Comparison of ENCODE assay signal across 8 cellular contexts in genomic region chr1:36516372-36517018, GRCh38. TPM values are rescaled to one million over a fixed set of nuclear protein-coding genes. Genes with fewer than 3 reads are reported as not detected.
DNase-seq lines count a peak whose midpoint lies in the region; ATAC-seq and TF ChIP-seq lines count a peak whose summit lies in the region.

No MANE protein-coding gene starts in this region.

- no TSS peak for BruUV-seq in MCF 10A (replicated peaks; lab: Mats Ljungman, UMichigan)

- H3K27ac Mint-ChIP-seq in MCF 10A (ENCODE audit: low read depth, unreplicated experiment): no peak overlapping the region
- no peak overlapping the region for H3K27ac Mint-ChIP-seq in immature natural killer cell

- H3K4me1 Mint-ChIP-seq in MCF 10A (ENCODE audit: insufficient read depth, unreplicated experiment) (peaks cover 7% of the 10 kb centered on the region), immature natural killer cell (no peaks in the 10 kb centered on the region)

- no peak overlapping the region for H3K4me3 Mint-ChIP-seq in MCF 10A (ENCODE audit: unreplicated experiment)
- H3K4me3 Mint-ChIP-seq in immature natural killer cell: no peak overlapping the region

- peak; percentile 90 for TF ChIP-seq CTCF in MCF 10A (IDR thresholded peaks at IDR 0.05; ENCODE audit: unreplicated experiment)

- intact Hi-C loops in MCF 10A (cut with micrococcal nuclease): loop anchor here (1.0 kb wide), 1 partner anchor 1166 kb away; no protein-coding TSS in a partner anchor

- POLR2A ChIA-PET in MCF 10A (lab: Yijun Ruan, JAX): interaction anchor here (0.7 kb wide), 1 partner anchor 918 kb away, joined by 4 read pairs; no protein-coding TSS in a partner anchor

- no peaks in the 10 kb centered on the region for H3K9me3 Mint-ChIP-seq in MCF 10A (ENCODE audit: unreplicated experiment)
- no peaks in the 10 kb centered on the region for H3K9me3 Mint-ChIP-seq in immature natural killer cell

- H3K27me3 Mint-ChIP-seq in MCF 10A (ENCODE audit: insufficient read depth, unreplicated experiment): no peaks in the 10 kb centered on the region
- H3K27me3 Mint-ChIP-seq in immature natural killer cell (ENCODE audit: low read depth in 3 of 3): peaks cover 0 to 2% (median under 1%) of the 10 kb centered on the region in 3 donors

- no peak for ATAC-seq in HG03139 (IDR thresholded peaks at IDR 0.05; ENCODE audit: unreplicated experiment)

- no peaks in the 10 kb centered on the region for H3K36me3 Mint-ChIP-seq in MCF 10A (ENCODE audit: insufficient read depth, unreplicated experiment)
- no peaks in the 10 kb centered on the region for H3K36me3 Mint-ChIP-seq in immature natural killer cell

- CTCF ChIA-PET in MCF 10A (lab: Yijun Ruan, JAX): interaction anchor here (0.6 to 5.6 kb wide), 47 partner anchors 8 to 1328 kb away, joined by 3 to 46 read pairs (median 4); partner anchors contain the start of gene MRPS15

- DNase-seq in NCI-H1417 (lab: John Stamatoyannopoulos, UW) (peak; percentile 42 to 81 (median 64)), NCI-H1417 treated with DMSO at 0.1 percent for 48 hours (lab: John Stamatoyannopoulos, UW) (no peak), NCI-H1436 treated with DMSO at 0.1 percent for 48 hours (lab: John Stamatoyannopoulos, UW) (peak; percentile 34), T-helper 2 cell (peak in 3 of 5 experiments; percentile 3 to 56 (median 15)), MCF 10A (ENCODE audit: unreplicated experiment) (peak; percentile 73), immature natural killer cell (peak; percentile 10 to 22 (median 19))
- peak; percentile 53 for DNase-seq in stimulated activated CD4-positive, alpha-beta T cell treated with anti-CD3 and anti-CD28 coated beads, Interleukin-15, amount 100 ng/mL, for 24 hours

RNA-seq across cellular contexts. Expression of gene CSF3R, which starts 33.8 kb away (rescaled TPM):
- total RNA-seq in MCF 10A (2022): not detected in 2 replicates
- 1 to 10 TPM in 2 of 3 donors, under 1 TPM in 1; 0.91 to 3.1 (median 2.0) TPM for polyA plus RNA-seq in immature natural killer cell

RNA-seq across cellular contexts. Expression of gene MRPS15, which starts 52.3 kb away (rescaled TPM):
- 95.6 and 101 TPM in 2 replicates for total RNA-seq in MCF 10A (2022)
- 100 to 1,000 TPM in 1 of 3 donors, 10 to 100 TPM in 2; 59.8 to 106 (median 63.8) TPM for polyA plus RNA-seq in immature natural killer cell
